ENCODE assay signal across 25 cellular contexts in the genomic region with DNA sequence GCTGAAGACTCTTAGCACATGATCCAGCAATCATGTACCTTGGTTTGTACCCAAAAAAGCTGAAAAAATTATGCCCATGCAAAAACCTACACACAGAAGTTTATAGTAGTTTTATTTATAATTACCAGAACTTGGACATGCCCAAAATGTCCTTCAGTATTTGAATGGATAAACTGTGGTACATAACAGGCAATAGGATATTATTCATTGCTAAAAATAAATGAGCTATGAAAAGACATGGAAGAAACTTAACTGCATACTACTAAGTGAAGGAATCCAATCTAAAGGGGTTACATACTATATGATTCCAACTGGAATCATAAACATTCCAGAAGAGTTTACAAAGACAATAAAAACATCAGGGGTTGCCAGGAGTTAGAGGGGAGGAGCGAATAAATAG.
"Had no signal": no experiment of that assay in that cellular context is flagged by ENCODE, and none has a peak within 500 bp of the region (broad histone marks: within the 10 kb centered on the region; RNA-seq: fewer than 3 reads in every experiment).

No MANE protein-coding gene starts in this region.

- H3K36me3 ChIP-seq: neutrophil, pancreas, prostate gland, right lobe of liver, sigmoid colon, stomach, thoracic aorta, thyroid gland, tibial nerve, vagina had no signal

- H3K27ac ChIP-seq: neutrophil, pancreas, prostate gland, right lobe of liver, sigmoid colon, stomach, thoracic aorta, thyroid gland, tibial nerve, upper lobe of left lung, vagina had no signal

- H3K9me3 ChIP-seq: neutrophil, pancreas, prostate gland, right lobe of liver, sigmoid colon, stomach, thoracic aorta, thyroid gland, tibial nerve, upper lobe of left lung, vagina had no signal

- ATAC-seq: naive thymus-derived CD8-positive, alpha-beta T cell; natural killer cell treated with Interleukin-12 subunit alpha and Interleukin-12 subunit beta and Interleukin-15 and Interleukin-18, amount 100 ng/mL, for 72 hours; pancreas; right cardiac atrium; right lobe of liver; stimulated activated effector memory CD8-positive, alpha-beta T cell treated with anti-CD3 and anti-CD28 coated beads, Interleukin-12 subunit alpha, Interleukin-12 subunit beta, amount 100 ng/mL, for 72 hours; stimulated activated naive B cell treated with anti-CD40 and anti-IgM and Interleukin-4, amounts not matched to agents 10 μg/mL and 1 μg/mL and 100 μg/mL, for 72 hours had no signal

- DNase-seq: naive thymus-derived CD8-positive, alpha-beta T cell; nephron progenitor cell; nucleus accumbens; pancreas; right cardiac atrium; right lobe of liver; sigmoid colon; small intestine; stimulated activated CD4-positive, alpha-beta T cell treated with anti-CD3 and anti-CD28 coated beads, Interleukin-15, amount 100 ng/mL, for 24 hours; stimulated activated CD4-positive, alpha-beta T cell treated with anti-CD3 and anti-CD28 coated beads, Interleukin-2, amount 100 ng/mL, for 24 hours; stimulated activated CD4-positive, alpha-beta T cell treated with anti-CD3 and anti-CD28 coated beads, Interleukin-2, amount 100 ng/mL, for 48 hours; stimulated activated CD4-positive, alpha-beta T cell treated with anti-CD3 and anti-CD28 coated beads, Interleukin-4, amount 100 ng/mL, for 24 hours; stimulated activated naive B cell treated with anti-CD40 and anti-IgM and Interleukin-4, amounts not matched to agents 10 μg/mL and 1 μg/mL and 100 μg/mL, for 72 hours; stimulated activated naive CD4-positive, alpha-beta T cell treated with Interleukin-2 at 50 U/mL for 16 hours; stomach; thyroid gland; trophoblast cell; upper lobe of left lung had no signal

- H3K4me3 ChIP-seq: pancreas, prostate gland, right lobe of liver, sigmoid colon, stomach, thoracic aorta, thyroid gland, tibial nerve, upper lobe of left lung, vagina had no signal

- H3K4me1 ChIP-seq: pancreas, prostate gland, right lobe of liver, sigmoid colon, stomach, thyroid gland, tibial nerve, upper lobe of left lung, vagina had no signal

- H3K27me3 ChIP-seq: neutrophil, pancreas, right lobe of liver, sigmoid colon, stomach, thyroid gland, tibial nerve, upper lobe of left lung, vagina had no signal
